ENCODE assay signal across 30 cellular contexts in genomic region chr18:56990678-56991077, GRCh38.
"Had no signal": no experiment of that assay in that cellular context is flagged by ENCODE, and none has a peak within 500 bp of the region (broad histone marks: within the 10 kb centered on the region; RNA-seq: fewer than 3 reads in every experiment).

No MANE protein-coding gene starts in this region.

- H3K4me1 ChIP-seq: psoas muscle, sigmoid colon, thyroid gland, tibial nerve, upper lobe of left lung, vagina had no signal

- ATAC-seq: natural killer cell treated with Interleukin-12 subunit alpha and Interleukin-12 subunit beta and Interleukin-15 and Interleukin-18, amount 100 ng/mL, for 72 hours; psoas muscle; right cardiac atrium; right lobe of liver; stimulated activated effector memory CD8-positive, alpha-beta T cell treated with anti-CD3 and anti-CD28 coated beads, Interleukin-12 subunit alpha, Interleukin-12 subunit beta, amount 100 ng/mL, for 72 hours; stimulated activated naive B cell treated with anti-CD40 and anti-IgM and Interleukin-4, amounts not matched to agents 10 μg/mL and 1 μg/mL and 100 μg/mL, for 72 hours had no signal

- H3K4me1 Mint-ChIP-seq: nephron progenitor cell; stimulated activated effector memory CD8-positive, alpha-beta T cell treated with anti-CD3 and anti-CD28 coated beads, Interleukin-12 subunit alpha, Interleukin-12 subunit beta, amount 100 ng/mL, for 72 hours; stimulated activated naive B cell treated with anti-CD40 and anti-IgM and Interleukin-4, amounts not matched to agents 10 μg/mL and 1 μg/mL and 100 μg/mL, for 72 hours had no signal

- H3K27ac ChIP-seq: neutrophil, ovary, parathyroid adenoma, psoas muscle, right lobe of liver, sigmoid colon, stomach, thoracic aorta, thyroid gland, tibial nerve, upper lobe of left lung, vagina had no signal

- H3K4me3 ChIP-seq: ovary, psoas muscle, right lobe of liver, sigmoid colon, stomach, thoracic aorta, thyroid gland, tibial nerve, upper lobe of left lung, vagina had no signal

- H3K27ac Mint-ChIP-seq: natural killer cell treated with Interleukin-12 subunit alpha and Interleukin-12 subunit beta and Interleukin-15 and Interleukin-18, amount 100 ng/mL, for 72 hours; nephron progenitor cell; progenitor cell of endocrine pancreas; stimulated activated effector memory CD8-positive, alpha-beta T cell treated with anti-CD3 and anti-CD28 coated beads, Interleukin-12 subunit alpha, Interleukin-12 subunit beta, amount 100 ng/mL, for 72 hours; stimulated activated naive B cell treated with anti-CD40 and anti-IgM and Interleukin-4, amounts not matched to agents 10 μg/mL and 1 μg/mL and 100 μg/mL, for 72 hours; stimulated activated naive CD8-positive, alpha-beta T cell treated with anti-CD3 and anti-CD28 coated beads, Interleukin-15, Interleukin-2, amounts not matched to agents 100 ng/mL and 50 ng/mL, for 24 hours had no signal

- FAIRE-seq: small intestine, urothelium cell line had no signal

- H3K27me3 Mint-ChIP-seq: natural killer cell treated with Interleukin-12 subunit alpha and Interleukin-12 subunit beta and Interleukin-15 and Interleukin-18, amount 100 ng/mL, for 72 hours; progenitor cell of endocrine pancreas; stimulated activated naive B cell treated with anti-CD40 and anti-IgM and Interleukin-4, amounts not matched to agents 10 μg/mL and 1 μg/mL and 100 μg/mL, for 72 hours; stimulated activated naive CD8-positive, alpha-beta T cell treated with anti-CD3 and anti-CD28 coated beads, Interleukin-15, Interleukin-2, amounts not matched to agents 100 ng/mL and 50 ng/mL, for 24 hours had no signal

- H3K4me3 Mint-ChIP-seq: natural killer cell treated with Interleukin-12 subunit alpha and Interleukin-12 subunit beta and Interleukin-15 and Interleukin-18, amount 100 ng/mL, for 72 hours; nephron progenitor cell; neural crest cell; stimulated activated effector memory CD8-positive, alpha-beta T cell treated with anti-CD3 and anti-CD28 coated beads, Interleukin-12 subunit alpha, Interleukin-12 subunit beta, amount 100 ng/mL, for 72 hours; stimulated activated naive B cell treated with anti-CD40 and anti-IgM and Interleukin-4, amounts not matched to agents 10 μg/mL and 1 μg/mL and 100 μg/mL, for 72 hours; stimulated activated naive CD8-positive, alpha-beta T cell treated with anti-CD3 and anti-CD28 coated beads, Interleukin-15, Interleukin-2, amounts not matched to agents 100 ng/mL and 50 ng/mL, for 24 hours had no signal

- H3K36me3 Mint-ChIP-seq: natural killer cell treated with Interleukin-12 subunit alpha and Interleukin-12 subunit beta and Interleukin-15 and Interleukin-18, amount 100 ng/mL, for 72 hours; stimulated activated effector memory CD8-positive, alpha-beta T cell treated with anti-CD3 and anti-CD28 coated beads, Interleukin-12 subunit alpha, Interleukin-12 subunit beta, amount 100 ng/mL, for 72 hours had no signal

- H3K9ac ChIP-seq: parathyroid adenoma had no signal

- H3K27me3 ChIP-seq: neutrophil, ovary, right lobe of liver, sigmoid colon, stomach, thyroid gland, tibial nerve, upper lobe of left lung, vagina had no signal

- H3K9me3 Mint-ChIP-seq: nephron progenitor cell, neural crest cell had no signal

- H3K36me3 ChIP-seq: neutrophil, ovary, right lobe of liver, sigmoid colon, stomach, thoracic aorta, thyroid gland, upper lobe of left lung, vagina had no signal

- H2AFZ ChIP-seq: parathyroid adenoma had no signal

- H3K9me3 ChIP-seq: neutrophil, ovary, psoas muscle, right lobe of liver, sigmoid colon, stomach, thoracic aorta, thyroid gland, tibial nerve, upper lobe of left lung, vagina had no signal

- H3K79me2 ChIP-seq: parathyroid adenoma had no signal

- DNase-seq: nephron progenitor cell; nucleus accumbens; ovary; posterior cingulate gyrus; psoas muscle; right cardiac atrium; right lobe of liver; sigmoid colon; small intestine; stimulated activated CD4-positive, alpha-beta T cell treated with anti-CD3 and anti-CD28 coated beads, Interleukin-15, amount 100 ng/mL, for 24 hours; stimulated activated CD4-positive, alpha-beta T cell treated with anti-CD3 and anti-CD28 coated beads, Interleukin-2, amount 100 ng/mL, for 24 hours; stimulated activated CD4-positive, alpha-beta T cell treated with anti-CD3 and anti-CD28 coated beads, Interleukin-2, amount 100 ng/mL, for 48 hours; stimulated activated CD4-positive, alpha-beta T cell treated with anti-CD3 and anti-CD28 coated beads, Interleukin-4, amount 100 ng/mL, for 24 hours; stimulated activated naive B cell treated with anti-CD40 and anti-IgM and Interleukin-4, amounts not matched to agents 10 μg/mL and 1 μg/mL and 100 μg/mL, for 72 hours; stimulated activated naive CD4-positive, alpha-beta T cell treated with Interleukin-2 at 50 U/mL for 16 hours; stomach; thyroid gland; trophoblast cell had no signal
